ENCODE assay signal across 18 cellular contexts in genomic region chr22:50102946-50103345, GRCh38. TPM values are rescaled to one million over a fixed set of nuclear protein-coding genes. Genes with fewer than 3 reads are reported as not detected.
DNase-seq lines count a peak whose midpoint lies in the region; TF ChIP-seq lines count a peak whose summit lies in the region.
"Had no signal": no experiment of that assay in that cellular context is flagged by ENCODE, and none has a peak within 500 bp of the region (broad histone marks: within the 10 kb centered on the region; RNA-seq: fewer than 3 reads in every experiment).

No MANE protein-coding gene starts in this region.

- TF ChIP-seq CTCF in GM12875 (IDR thresholded peaks at IDR 0.05; ENCODE audit: borderline replicate concordance, insufficient read depth, low read depth, low read length): peak; percentile 14; the same call in 1 of the 2 replicates

- H3K4me2 ChIP-seq in BLaER1: peak overlapping the region; percentile 76

- peaks cover 55% of the 10 kb centered on the region for H3K4me1 ChIP-seq in BLaER1
- H3K4me1 ChIP-seq: lower lobe of right lung, prostate gland had no signal

- no peak overlapping the region for H3K27ac ChIP-seq in BLaER1
- H3K27ac ChIP-seq: lower lobe of right lung, prostate gland had no signal

- no peak overlapping the region for H3K4me3 ChIP-seq in BLaER1
- no peak overlapping the region for H3K4me3 ChIP-seq in GM12875 (ENCODE audit: low read depth, low read length)
- H3K4me3 ChIP-seq: lower lobe of right lung, prostate gland had no signal

- H3K9ac ChIP-seq in BLaER1: no peak overlapping the region

- H3K27me3 ChIP-seq in BLaER1: no peaks in the 10 kb centered on the region

- DNase-seq in OCI-M1 (lab: John Stamatoyannopoulos, UW) (peak; percentile 8), iPS-NIHi11 (ENCODE audit: low spot score) (peak; percentile 62), HCEC 1CT (no peak), occipital lobe (lab: John Stamatoyannopoulos, UW) (no peak), cerebellar nuclear complex (lab: John Stamatoyannopoulos, UW) (no peak)
- DNase-seq in effector CD4-positive, alpha-beta T cell: no peak
- DNase-seq: activated CD4-positive, alpha-beta T cell treated with anti-CD3 and anti-CD28 coated beads, Interleukin-2, amount 50 U/mL, for 48 hours; activated naive CD8-positive, alpha-beta T cell treated with anti-CD3 and anti-CD28 coated beads for 36 hours; cortex of kidney; lower lobe of right lung; NCI-H446; stimulated activated CD4-positive, alpha-beta T cell treated with anti-CD3 and anti-CD28 coated beads, Interleukin-4, amount 100 ng/mL, for 24 hours had no signal

- H4K20me1 ChIP-seq in BLaER1: no peaks in the 10 kb centered on the region

- no peaks in the 10 kb centered on the region for H3K9me3 ChIP-seq in BLaER1
- H3K9me3 ChIP-seq: lower lobe of right lung, prostate gland had no signal

- no peaks in the 10 kb centered on the region for H3K36me3 ChIP-seq in BLaER1
- H3K36me3 ChIP-seq: lower lobe of right lung, prostate gland had no signal

RNA-seq across cellular contexts. Expression of gene MOV10L1, which starts 13.1 kb away (rescaled TPM):
- 0.78 TPM for total RNA-seq in occipital lobe
- total RNA-seq: CD4-positive, CD25-positive, alpha-beta regulatory T cell had no signal

RNA-seq across cellular contexts. Expression of gene MLC1, which starts 17.7 kb away (rescaled TPM):
- total RNA-seq in occipital lobe: 32.6 TPM
- total RNA-seq: glomerular endothelial cell had no signal

RNA-seq across cellular contexts. Expression of gene TTLL8, which starts 44.8 kb away (rescaled TPM):
- not detected for total RNA-seq in occipital lobe
- total RNA-seq: activated naive CD8-positive, alpha-beta T cell treated with anti-CD3 and anti-CD28 coated beads for 36 hours; CD4-positive, CD25-positive, alpha-beta regulatory T cell; glomerular endothelial cell; lower lobe of right lung; subcutaneous adipose tissue had no signal

Comparison
In these comparisons a context has a peak if more than half of its experiments do, and no peak if none do; other contexts are left out.
1. DNase-seq: peak in OCI-M1 (single experiment) and iPS-NIHi11 (single experiment); none in HCEC 1CT (single experiment), effector CD4-positive, alpha-beta T cell (single experiment), occipital lobe (single experiment) and cerebellar nuclear complex (0 of 2).